In the genomic region with DNA sequence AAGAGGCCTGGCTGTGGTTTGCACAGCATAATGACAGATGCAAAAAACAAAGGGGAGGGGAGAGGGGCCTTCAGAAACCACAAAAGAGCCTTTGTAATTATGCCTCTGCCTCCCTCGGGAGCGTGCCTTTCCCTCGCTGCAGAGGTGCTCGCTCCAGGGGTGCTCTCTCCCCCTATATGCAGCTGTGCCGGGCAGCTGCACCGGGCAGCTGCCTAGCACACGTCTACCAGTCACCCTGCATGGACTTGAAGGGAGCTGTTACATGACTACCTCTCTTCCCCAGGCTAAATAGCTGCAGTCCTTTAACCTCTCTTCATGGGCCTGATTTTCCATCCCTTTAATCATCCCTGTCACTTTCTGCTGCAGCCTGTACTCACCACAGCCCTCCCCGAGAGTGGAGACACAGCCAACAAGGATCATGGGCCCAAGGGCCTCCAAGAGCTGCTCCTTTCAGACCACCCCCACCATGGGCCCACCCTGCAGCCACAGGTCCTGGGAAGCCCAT, we compare ENCODE assay signal across 13 cellular contexts.
A peak's percentile ranks its signal among the peaks of the same experiment; 100 is the strongest.
DNase-seq lines count a peak whose midpoint lies in the region; ATAC-seq, FAIRE-seq and TF ChIP-seq lines count a peak whose summit lies in the region.
"Had no signal": no experiment of that assay in that cellular context is flagged by ENCODE, and none has a peak within 500 bp of the region (broad histone marks: within the 10 kb centered on the region; RNA-seq: fewer than 3 reads in every experiment).

No MANE protein-coding gene starts in this region.

- WGBS in HepG2 (ENCODE audit: low lambda C conversion rate), result 5% methylated on average over 8 of the region's 8 CpGs

- TF ChIP-seq RAD21 in HepG2 (CRISPR knock-in tag; IDR thresholded peaks at IDR 0.05), result no peak

- peaks cover 6% of the 10 kb centered on the region for H3K27me3 Mint-ChIP-seq in type B pancreatic cell
- H3K27me3 Mint-ChIP-seq: activated T-cell treated with anti-CD3 and anti-CD28 coated beads, Interleukin-2, amount 50 U/mL, for 24 hours had no signal

- peak overlapping the region; percentile 23 for H3K4me3 Mint-ChIP-seq in type B pancreatic cell
- H3K4me3 Mint-ChIP-seq: activated T-cell treated with anti-CD3 and anti-CD28 coated beads, Interleukin-2, amount 50 U/mL, for 24 hours had no signal

- H3K4me1 ChIP-seq in SJCRH30 (peaks cover 48% of the 10 kb centered on the region), HepG2 (ENCODE audit: insufficient read depth, low read length) (peaks cover 9% of the 10 kb centered on the region; the same call in 1 of the 2 replicates)

- H3K36me3 ChIP-seq in SJCRH30 (no peaks in the 10 kb centered on the region), HepG2 (replicated peaks in 1 of 2; ENCODE audit: control insufficient read depth in 1 of 2, insufficient read depth in 2 of 2, low read length in 2 of 2) (no peaks in the 10 kb centered on the region)

- H3K9me3 ChIP-seq in SJCRH30 (replicated peaks), result no peaks in the 10 kb centered on the region
- no peaks in the 10 kb centered on the region for H3K9me3 ChIP-seq in HepG2 (ENCODE audit: low read length)

- H3K27ac ChIP-seq in SJCRH30, result peak overlapping the region; percentile 93
- H3K27ac ChIP-seq in HepG2 (ENCODE audit: extremely low read length, insufficient read depth, low read length), result no peak overlapping the region
- H3K27ac ChIP-seq: SK-N-MC, skin epidermis had no signal

- no peaks in the 10 kb centered on the region for H4K20me1 ChIP-seq in HepG2 (ENCODE audit: insufficient read depth, low read length)

- H3K27me3 ChIP-seq in SJCRH30 (no peaks in the 10 kb centered on the region), HepG2 (ENCODE audit: control insufficient read depth in 1 of 2, insufficient read depth in 2 of 2, low read length in 2 of 2) (peaks cover 2 to 49% of the 10 kb centered on the region in 2 experiments)

- CTCF ChIA-PET in HepG2 (lab: Yijun Ruan, JAX; ENCODE audit: low intra/inter-chr PET ratio, low total read pairs), result no interaction called here

- in situ Hi-C loops in HepG2 (cut with HindIII; ENCODE audit: extremely low pct_ligation_motif_present, low pct_unique_long_range_greater_than_20kb), result no loop called here

- no peaks in the 10 kb centered on the region for H3K9me3 Mint-ChIP-seq in type B pancreatic cell
- H3K9me3 Mint-ChIP-seq: activated T-cell treated with anti-CD3 and anti-CD28 coated beads, Interleukin-2, amount 50 U/mL, for 24 hours had no signal

- TF ChIP-seq POLR2A in HepG2 (IDR thresholded peaks at IDR 0.05; ENCODE audit: insufficient read depth in 1 of 2, low read depth in 2 of 2, low read length in 2 of 2) (no peak), H54 (IDR thresholded peaks at IDR 0.05; ENCODE audit: low read depth, low read length) (no peak)

- TF ChIP-seq CTCF in HepG2 (CRISPR knock-in tag; IDR thresholded peaks at IDR 0.05) (no peak), type B pancreatic cell (conservative IDR thresholded peaks at IDR 0.05) (no peak)

- DNase-seq in NCI-H1694 treated with DMSO at 0.1 percent for 48 hours (lab: John Stamatoyannopoulos, UW) (peak; percentile 26), NCI-H1694 (lab: John Stamatoyannopoulos, UW) (no peak), SJCRH30 (peak; percentile 99 to 100), HepG2 (ENCODE audit: low spot score) (peak; percentile 16), type B pancreatic cell (ENCODE audit: extremely low spot score, unreplicated experiment) (no peak), NCI-H446 (lab: John Stamatoyannopoulos, UW) (no peak), H54 (ENCODE audit: insufficient read length, low spot score) (no peak)
- DNase-seq: 8988T; activated T-cell treated with anti-CD3 and anti-CD28 coated beads, Interleukin-2, amount 50 U/mL, for 24 hours; effector CD4-positive, alpha-beta T cell had no signal

- peak overlapping the region; percentile 56 for H3K27ac Mint-ChIP-seq in type B pancreatic cell
- H3K27ac Mint-ChIP-seq: activated T-cell treated with anti-CD3 and anti-CD28 coated beads, Interleukin-2, amount 50 U/mL, for 24 hours had no signal

- no peak for TF ChIP-seq EP300 in HepG2 (IDR thresholded peaks at IDR 0.05; ENCODE audit: low read depth in 2 of 2, low read length in 2 of 2)
- TF ChIP-seq EP300 in HepG2 (CRISPR knock-in tag; IDR thresholded peaks at IDR 0.05; ENCODE audit: borderline replicate concordance), result no peak

- peak overlapping the region; percentile 36 for H3K4me2 ChIP-seq in HepG2 (ENCODE audit: low read depth, low read length)

- no peaks in the 10 kb centered on the region for H3K79me2 ChIP-seq in HepG2 (ENCODE audit: insufficient read depth, low read length)

- FAIRE-seq in HepG2 (lab: Jason Lieb, UNC), result no peak
- no peak for FAIRE-seq in H54 (lab: Jason Lieb, UNC)

- no peak overlapping the region for H2AFZ ChIP-seq in HepG2 (ENCODE audit: low read length)

- H3K4me3 ChIP-seq in SJCRH30 (peak overlapping the region; percentile 43; the same call in 1 of the 2 replicates), HepG2 (replicated peaks in 1 of 3; ENCODE audit: insufficient read depth in 1 of 3, low read depth in 2 of 3, low read length in 3 of 3) (no peak overlapping the region)
- H3K4me3 ChIP-seq: SK-N-MC, skin epidermis had no signal

- no peaks in the 10 kb centered on the region for H3K36me3 Mint-ChIP-seq in type B pancreatic cell

- no peak overlapping the region for H3K9ac ChIP-seq in HepG2 (ENCODE audit: insufficient read depth, low read depth, low read length)

- no TSS peak for BruUV-seq in HepG2 (replicated peaks; lab: Mats Ljungman, UMichigan)

- peaks cover 38% of the 10 kb centered on the region for H3K4me1 Mint-ChIP-seq in type B pancreatic cell (ENCODE audit: unreplicated experiment)

- POLR2A ChIA-PET in HepG2 (lab: Yijun Ruan, JAX), result interaction anchor here (1.3 kb wide), 1 partner anchor 175 kb away, joined by 7 read pairs; no protein-coding TSS in a partner anchor

- ATAC-seq in HepG2 (peak; percentile 73), GM21360 (IDR thresholded peaks at IDR 0.05; ENCODE audit: unreplicated experiment) (no peak)

- intact Hi-C loops in HepG2 (cut with micrococcal nuclease; ENCODE audit: unreplicated experiment), result no loop called here

TF ChIP-seq in HepG2, 621 proteins besides CTCF, POLR2A, EP300 and RAD21 (continues in another document):
- TF ChIP-seq ZNF337 (CRISPR knock-in tag; IDR thresholded peaks at IDR 0.05; ENCODE audit: borderline replicate concordance, low read depth), result no peak
- TF ChIP-seq, protein P1, sequence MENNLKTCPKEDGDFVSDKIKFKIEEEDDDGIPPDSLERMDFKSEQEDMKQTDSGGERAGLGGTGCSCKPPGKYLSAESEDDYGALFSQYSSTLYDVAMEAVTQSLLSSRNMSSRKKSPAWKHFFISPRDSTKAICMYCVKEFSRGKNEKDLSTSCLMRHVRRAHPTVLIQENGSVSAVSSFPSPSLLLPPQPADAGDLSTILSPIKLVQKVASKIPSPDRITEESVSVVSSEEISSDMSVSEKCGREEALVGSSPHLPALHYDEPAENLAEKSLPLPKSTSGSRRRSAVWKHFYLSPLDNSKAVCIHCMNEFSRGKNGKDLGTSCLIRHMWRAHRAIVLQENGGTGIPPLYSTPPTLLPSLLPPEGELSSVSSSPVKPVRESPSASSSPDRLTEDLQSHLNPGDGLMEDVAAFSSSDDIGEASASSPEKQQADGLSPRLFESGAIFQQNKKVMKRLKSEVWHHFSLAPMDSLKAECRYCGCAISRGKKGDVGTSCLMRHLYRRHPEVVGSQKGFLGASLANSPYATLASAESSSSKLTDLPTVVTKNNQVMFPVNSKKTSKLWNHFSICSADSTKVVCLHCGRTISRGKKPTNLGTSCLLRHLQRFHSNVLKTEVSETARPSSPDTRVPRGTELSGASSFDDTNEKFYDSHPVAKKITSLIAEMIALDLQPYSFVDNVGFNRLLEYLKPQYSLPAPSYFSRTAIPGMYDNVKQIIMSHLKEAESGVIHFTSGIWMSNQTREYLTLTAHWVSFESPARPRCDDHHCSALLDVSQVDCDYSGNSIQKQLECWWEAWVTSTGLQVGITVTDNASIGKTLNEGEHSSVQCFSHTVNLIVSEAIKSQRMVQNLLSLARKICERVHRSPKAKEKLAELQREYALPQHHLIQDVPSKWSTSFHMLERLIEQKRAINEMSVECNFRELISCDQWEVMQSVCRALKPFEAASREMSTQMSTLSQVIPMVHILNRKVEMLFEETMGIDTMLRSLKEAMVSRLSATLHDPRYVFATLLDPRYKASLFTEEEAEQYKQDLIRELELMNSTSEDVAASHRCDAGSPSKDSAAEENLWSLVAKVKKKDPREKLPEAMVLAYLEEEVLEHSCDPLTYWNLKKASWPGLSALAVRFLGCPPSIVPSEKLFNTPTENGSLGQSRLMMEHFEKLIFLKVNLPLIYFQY (CRISPR knock-in tag; IDR thresholded peaks at IDR 0.05; ENCODE audit: borderline replicate concordance), result no peak
- no peak for TF ChIP-seq JARID2 (CRISPR knock-in tag; IDR thresholded peaks at IDR 0.05; ENCODE audit: insufficient replicate concordance)
- TF ChIP-seq ZBTB7A (CRISPR knock-in tag; IDR thresholded peaks at IDR 0.05), result no peak
- TF ChIP-seq, protein P2, sequence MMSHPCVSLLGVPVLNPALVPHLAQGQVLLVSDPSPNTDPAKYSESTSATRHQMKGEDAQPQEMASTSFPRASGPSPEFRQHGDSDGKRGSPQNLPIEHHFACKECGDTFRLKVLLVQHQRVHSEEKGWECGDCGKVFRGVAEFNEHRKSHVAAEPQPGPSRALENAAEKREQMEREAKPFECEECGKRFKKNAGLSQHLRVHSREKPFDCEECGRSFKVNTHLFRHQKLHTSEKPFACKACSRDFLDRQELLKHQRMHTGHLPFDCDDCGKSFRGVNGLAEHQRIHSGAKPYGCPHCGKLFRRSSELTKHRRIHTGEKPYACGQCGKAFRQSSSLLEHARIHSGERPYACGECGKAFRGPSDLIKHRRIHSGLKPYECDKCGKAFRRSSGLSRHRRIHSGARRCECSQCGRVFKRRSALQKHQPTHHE (CRISPR knock-in tag; IDR thresholded peaks at IDR 0.05; ENCODE audit: borderline replicate concordance), result no peak
- no peak for TF ChIP-seq CREB1 (IDR thresholded peaks at IDR 0.05)
- no peak for TF ChIP-seq CREB1 (CRISPR knock-in tag; IDR thresholded peaks at IDR 0.05)
- TF ChIP-seq, protein P3, sequence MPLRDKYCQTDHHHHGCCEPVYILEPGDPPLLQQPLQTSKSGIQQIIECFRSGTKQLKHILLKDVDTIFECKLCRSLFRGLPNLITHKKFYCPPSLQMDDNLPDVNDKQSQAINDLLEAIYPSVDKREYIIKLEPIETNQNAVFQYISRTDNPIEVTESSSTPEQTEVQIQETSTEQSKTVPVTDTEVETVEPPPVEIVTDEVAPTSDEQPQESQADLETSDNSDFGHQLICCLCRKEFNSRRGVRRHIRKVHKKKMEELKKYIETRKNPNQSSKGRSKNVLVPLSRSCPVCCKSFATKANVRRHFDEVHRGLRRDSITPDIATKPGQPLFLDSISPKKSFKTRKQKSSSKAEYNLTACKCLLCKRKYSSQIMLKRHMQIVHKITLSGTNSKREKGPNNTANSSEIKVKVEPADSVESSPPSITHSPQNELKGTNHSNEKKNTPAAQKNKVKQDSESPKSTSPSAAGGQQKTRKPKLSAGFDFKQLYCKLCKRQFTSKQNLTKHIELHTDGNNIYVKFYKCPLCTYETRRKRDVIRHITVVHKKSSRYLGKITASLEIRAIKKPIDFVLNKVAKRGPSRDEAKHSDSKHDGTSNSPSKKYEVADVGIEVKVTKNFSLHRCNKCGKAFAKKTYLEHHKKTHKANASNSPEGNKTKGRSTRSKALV (CRISPR knock-in tag; IDR thresholded peaks at IDR 0.05), result no peak
- TF ChIP-seq CBX1 (IDR thresholded peaks at IDR 0.05; ENCODE audit: low read depth), result no peak

Comparison
In these comparisons a context has a peak if more than half of its experiments do, and no peak if none do; other contexts are left out.
1. DNase-seq: peak in NCI-H1694 treated with DMSO at 0.1 percent for 48 hours (single experiment), SJCRH30 (2 of 2) and HepG2 (single experiment); none in NCI-H1694 (single experiment), type B pancreatic cell (single experiment), NCI-H446 (0 of 2) and H54 (single experiment).